In genomic region chr5:174910245-174910737, GRCh38 we compare ENCODE assay signal across 8 cellular contexts.
A peak's percentile ranks its signal among the peaks of the same experiment; 100 is the strongest.
DNase-seq lines count a peak whose midpoint lies in the region; ATAC-seq and TF ChIP-seq lines count a peak whose summit lies in the region.

No MANE protein-coding gene starts in this region.

- H3K27ac ChIP-seq in spleen: no peak overlapping the region

- intact Hi-C loops in spleen (cut with DNase I; ENCODE audit: low total_unique reads): no loop called here

- peaks cover 0 to 7% (median 0%) of the 10 kb centered on the region in 6 donors for H3K4me1 ChIP-seq in spleen

- WGBS in spleen, 5 donors: 3 to 4% (median 4%) methylated on average over 17 of the region's 17 CpGs

- H3K4me3 ChIP-seq in MG63 (no peak overlapping the region), astrocyte of the cerebellum (ENCODE audit: low read depth, low read length) (no peak overlapping the region), spleen (peak overlapping the region in 1 of 8 donors; percentile 38)

- TF ChIP-seq POLR2A in spleen (IDR thresholded peaks at IDR 0.05): no peak

- H3K9me3 ChIP-seq in MG63 (peaks cover 7% of the 10 kb centered on the region), spleen (peaks cover 0 to 14% (median 0%) of the 10 kb centered on the region in 8 donors)

- ATAC-seq in GM21825 (IDR thresholded peaks at IDR 0.05; ENCODE audit: unreplicated experiment) (peak; percentile 90), HG02884 (IDR thresholded peaks at IDR 0.05; ENCODE audit: unreplicated experiment) (no peak)

- in situ Hi-C loops in astrocyte of the cerebellum (cut with HindIII; ENCODE audit: low sequenced_read_pairs): no loop called here

- TF ChIP-seq CTCF in astrocyte of the cerebellum (IDR thresholded peaks at IDR 0.05; ENCODE audit: low read depth, low read length, missing control alignments) (peak; percentile 95), spleen (IDR thresholded peaks at IDR 0.05 in 8 of 11, conservative IDR thresholded peaks at IDR 0.05 in 3 of 11) (peak; percentile 36 to 88 (median 77))

- DNase-seq in ELR (ENCODE audit: low read depth) (peak; percentile 49), MG63 (peak; percentile 74), T follicular helper cell (ENCODE audit: low read depth) (peak; percentile 18), astrocyte of the cerebellum (ENCODE audit: low read depth) (peak; percentile 32), hypothalamus (lab: John Stamatoyannopoulos, UW) (peak in 48 of 51 donors; percentile 4 to 76 (median 50)), spleen (peak; percentile 82)

- H3K36me3 ChIP-seq in MG63: no peaks in the 10 kb centered on the region
- H3K36me3 ChIP-seq in spleen: no peaks in the 10 kb centered on the region

- H3K27me3 ChIP-seq in MG63 (peaks cover 30% of the 10 kb centered on the region), spleen (replicated peaks in 1 of 7) (peaks cover 0 to 10% (median 0%) of the 10 kb centered on the region in 7 donors)

Comparison
In these comparisons a context has a peak if more than half of its experiments do, and no peak if none do; other contexts are left out.
1. DNase-seq: peak in every context shown above with its lines; median percentile 82 in spleen; 74 in MG63; 50 in hypothalamus; 49 in ELR; 32 in astrocyte of the cerebellum; 18 in T follicular helper cell.